31 cellular contexts compared by ENCODE assay signal in genomic region chr2:120016800-120017199, GRCh38.
"Had no signal": no experiment of that assay in that cellular context is flagged by ENCODE, and none has a peak within 500 bp of the region (broad histone marks: within the 10 kb centered on the region; RNA-seq: fewer than 3 reads in every experiment).

No MANE protein-coding gene starts in this region.

- H3K4me2 ChIP-seq: smooth muscle cell had no signal

- H3K36me3 ChIP-seq: breast epithelium, gastrocnemius medialis, suprapubic skin, transverse colon, uterus had no signal

- H3K27me3 Mint-ChIP-seq: activated B cell treated with CpG ODN at 0.5 μM for 24 hours; activated CD4-positive, alpha-beta T cell treated with anti-CD3 and anti-CD28 coated beads for 36 hours; activated naive CD8-positive, alpha-beta T cell; activated T-cell treated with anti-CD3 and anti-CD28 coated beads, Interleukin-2, amount 50 U/mL, for 24 hours; activated T-helper 17 cell treated with anti-CD3 and anti-CD28 coated beads, Interleukin-2, amount 50 U/mL, for 72 hours; central memory CD8-positive, alpha-beta T cell; effector memory CD8-positive, alpha-beta T cell; memory B cell; stimulated activated memory B cell treated with anti-CD40 and anti-IgM and Interleukin-4, amounts not matched to agents 10 μg/mL and 1 μg/mL and 100 μg/mL, for 72 hours had no signal

- H3K4me3 Mint-ChIP-seq: activated B cell treated with CpG ODN at 0.5 μM for 24 hours; activated CD4-positive, alpha-beta T cell treated with anti-CD3 and anti-CD28 coated beads for 36 hours; activated naive CD8-positive, alpha-beta T cell; activated T-cell treated with anti-CD3 and anti-CD28 coated beads, Interleukin-2, amount 50 U/mL, for 24 hours; activated T-helper 17 cell treated with anti-CD3 and anti-CD28 coated beads, Interleukin-2, amount 50 U/mL, for 72 hours; central memory CD8-positive, alpha-beta T cell; effector memory CD8-positive, alpha-beta T cell; memory B cell; nephron progenitor cell; stimulated activated memory B cell treated with anti-CD40 and anti-IgM and Interleukin-4, amounts not matched to agents 10 μg/mL and 1 μg/mL and 100 μg/mL, for 72 hours had no signal

- H3K27ac ChIP-seq: breast epithelium, esophagus squamous epithelium, gastrocnemius medialis, stomach, suprapubic skin, transverse colon, uterus had no signal

- H3K9me3 ChIP-seq: breast epithelium, esophagus squamous epithelium, gastrocnemius medialis, stomach, suprapubic skin, transverse colon, uterus had no signal

- H3K4me1 ChIP-seq: breast epithelium, uterus had no signal

- DNase-seq: activated B cell treated with CpG ODN at 0.5 μM for 24 hours; activated CD4-positive, alpha-beta T cell treated with anti-CD3 and anti-CD28 coated beads for 36 hours; activated CD4-positive, alpha-beta T cell treated with anti-CD3 and anti-CD28 coated beads, Interleukin-2, amount 50 U/mL, for 4 hours; activated CD8-positive, alpha-beta memory T cell treated with anti-CD3 and anti-CD28 coated beads for 24 hours; activated CD8-positive, alpha-beta memory T cell treated with anti-CD3 and anti-CD28 coated beads, Interleukin-2, amount 50 U/mL, for 4 hours; activated naive CD4-positive, alpha-beta T cell; activated T-cell treated with anti-CD3 and anti-CD28 coated beads, Interleukin-2, amount 50 U/mL, for 24 hours; dorsolateral prefrontal cortex; effector memory CD8-positive, alpha-beta T cell; esophagus squamous epithelium; gastrocnemius medialis; hypothalamus; islet precursor cell; left cardiac atrium; nephron progenitor cell; occipital lobe; stimulated activated CD4-positive, alpha-beta T cell treated with anti-CD3 and anti-CD28 coated beads, Interleukin-15, amount 100 ng/mL, for 24 hours; stomach; T1000; transverse colon; uterus had no signal

- H3K27me3 ChIP-seq: breast epithelium, dorsolateral prefrontal cortex, esophagus squamous epithelium, gastrocnemius medialis, stomach, suprapubic skin, transverse colon, uterus had no signal

- H3K4me3 ChIP-seq: breast epithelium, dorsolateral prefrontal cortex, esophagus squamous epithelium, gastrocnemius medialis, smooth muscle cell, stomach, suprapubic skin, transverse colon, uterus had no signal

- H3K9me3 Mint-ChIP-seq: activated B cell treated with CpG ODN at 0.5 μM for 24 hours; activated T-cell treated with anti-CD3 and anti-CD28 coated beads, Interleukin-2, amount 50 U/mL, for 24 hours; activated T-helper 17 cell treated with anti-CD3 and anti-CD28 coated beads, Interleukin-2, amount 50 U/mL, for 72 hours; central memory CD8-positive, alpha-beta T cell; effector memory CD8-positive, alpha-beta T cell; memory B cell; stimulated activated memory B cell treated with anti-CD40 and anti-IgM and Interleukin-4, amounts not matched to agents 10 μg/mL and 1 μg/mL and 100 μg/mL, for 72 hours had no signal

- H3K27ac Mint-ChIP-seq: activated B cell treated with CpG ODN at 0.5 μM for 24 hours; activated CD4-positive, alpha-beta T cell treated with anti-CD3 and anti-CD28 coated beads for 36 hours; activated naive CD8-positive, alpha-beta T cell; activated T-cell treated with anti-CD3 and anti-CD28 coated beads, Interleukin-2, amount 50 U/mL, for 24 hours; activated T-helper 17 cell treated with anti-CD3 and anti-CD28 coated beads, Interleukin-2, amount 50 U/mL, for 72 hours; effector memory CD8-positive, alpha-beta T cell; memory B cell; nephron progenitor cell; stimulated activated memory B cell treated with anti-CD40 and anti-IgM and Interleukin-4, amounts not matched to agents 10 μg/mL and 1 μg/mL and 100 μg/mL, for 72 hours had no signal

- FAIRE-seq: astrocyte had no signal

- ATAC-seq: activated CD4-positive, alpha-beta T cell treated with anti-CD3 and anti-CD28 coated beads for 36 hours; activated T-helper 17 cell treated with anti-CD3 and anti-CD28 coated beads, Interleukin-2, amount 50 U/mL, for 72 hours; effector memory CD8-positive, alpha-beta T cell; gastrocnemius medialis; left cardiac atrium; sciatic nerve; stimulated activated memory B cell treated with anti-CD40 and anti-IgM and Interleukin-4, amounts not matched to agents 10 μg/mL and 1 μg/mL and 100 μg/mL, for 72 hours had no signal
